Comparison of ENCODE assay signal across 8 cellular contexts in genomic region chr2:8761529-8762164, GRCh38.
A peak's percentile ranks its signal among the peaks of the same experiment; 100 is the strongest.
DNase-seq lines count a peak whose midpoint lies in the region; ATAC-seq and TF ChIP-seq lines count a peak whose summit lies in the region.

No MANE protein-coding gene starts in this region.

- H3K9ac ChIP-seq in colonic mucosa (ENCODE audit: low read depth in 2 of 2, low read length in 2 of 2), result no peak overlapping the region

- CTCF ChIA-PET in AG04449 (lab: Yijun Ruan, JAX), result interaction anchor here (0.6 to 2.7 kb wide), 13 partner anchors 8 to 1666 kb away, joined by 3 to 10 read pairs (median 3); no protein-coding TSS in a partner anchor

- no peak for DNase-seq in AG04449 (ENCODE audit: low read depth, low spot score)
- DNase-seq in NCI-H2227 treated with DMSO at 0.1 percent for 48 hours (lab: John Stamatoyannopoulos, UW), result peak; percentile 46
- no peak for DNase-seq in colonic mucosa
- DNase-seq in myocyte (ENCODE audit: low read depth), result peak; percentile 63
- DNase-seq in HK-2 (ENCODE audit: unreplicated experiment), result no peak

- H3K4me1 ChIP-seq in colonic mucosa, result no peaks in the 10 kb centered on the region

- no peak for ATAC-seq in HG02938 (IDR thresholded peaks at IDR 0.05; ENCODE audit: unreplicated experiment)
- ATAC-seq in HG03460 (IDR thresholded peaks at IDR 0.05; ENCODE audit: unreplicated experiment), result no peak

- H3K36me3 ChIP-seq in colonic mucosa, result no peaks in the 10 kb centered on the region

- H3K4me3 ChIP-seq in AG04449 (ENCODE audit: low read depth, low read length) (no peak overlapping the region), GM12875 (ENCODE audit: low read depth, low read length) (no peak overlapping the region), colonic mucosa (no peak overlapping the region)

- no peaks in the 10 kb centered on the region for H3K27me3 ChIP-seq in colonic mucosa

- no peak overlapping the region for H3K27ac ChIP-seq in colonic mucosa

- intact Hi-C loops in colonic mucosa (cut with DNase I), result loop anchor here (10.0 kb wide), 1 partner anchor 67 kb away; no protein-coding TSS in a partner anchor

- TF ChIP-seq CTCF in AG04449 (IDR thresholded peaks at IDR 0.05; ENCODE audit: insufficient read depth, low read length, missing control alignments) (peak; percentile 43), GM12875 (IDR thresholded peaks at IDR 0.05; ENCODE audit: borderline replicate concordance, insufficient read depth, low read depth, low read length) (peak; percentile 34; the same call in 1 of the 2 replicates), colonic mucosa (IDR thresholded peaks at IDR 0.05) (peak; percentile 28)

- no peaks in the 10 kb centered on the region for H3K9me3 ChIP-seq in colonic mucosa

- POLR2A ChIA-PET in AG04449 (lab: Yijun Ruan, JAX), result no interaction called here

Comparison
In these comparisons a context has a peak if more than half of its experiments do, and no peak if none do; other contexts are left out.
1. DNase-seq: peak in NCI-H2227 treated with DMSO at 0.1 percent for 48 hours (single experiment) and myocyte (single experiment); none in AG04449 (single experiment), colonic mucosa (single experiment) and HK-2 (single experiment).
2. Peak in every context shown above with its lines, with median percentiles within 50 percentile points of each other: CTCF ChIP-seq.